Comparison of ENCODE assay signal across 22 cellular contexts in genomic region chr11:107733518-107733917, GRCh38. TPM values are rescaled to one million over a fixed set of nuclear protein-coding genes. Genes with fewer than 3 reads are reported as not detected.
A peak's percentile ranks its signal among the peaks of the same experiment; 100 is the strongest.
DNase-seq lines count a peak whose midpoint lies in the region; ATAC-seq, FAIRE-seq and TF ChIP-seq lines count a peak whose summit lies in the region.
"Had no signal": no experiment of that assay in that cellular context is flagged by ENCODE, and none has a peak within 500 bp of the region (broad histone marks: within the 10 kb centered on the region; RNA-seq: fewer than 3 reads in every experiment).

No MANE protein-coding gene starts in this region.

- intact Hi-C loops in GM12878 (cut with micrococcal nuclease; ENCODE audit: unreplicated experiment) = no loop called here
- intact Hi-C loops in testis (cut with DNase I; ENCODE audit: low total_unique reads) = no loop called here
- intact Hi-C loops in cardiac septum (cut with DNase I) = no loop called here

- H3K9me3 ChIP-seq in GM12878 (replicated peaks; ENCODE audit: control insufficient read depth, insufficient read depth, low read length) (no peaks in the 10 kb centered on the region), testis (no peaks in the 10 kb centered on the region)
- H3K9me3 ChIP-seq: ascending aorta, SJSA1 had no signal

- H3K4me3 ChIP-seq in GM12878 (no peak overlapping the region), testis (no peak overlapping the region)
- H3K4me3 ChIP-seq: ascending aorta, SJSA1 had no signal

- ATAC-seq in GM18517 (IDR thresholded peaks at IDR 0.05; ENCODE audit: unreplicated experiment) = peak; percentile 82
- ATAC-seq in GM19467 (IDR thresholded peaks at IDR 0.05; ENCODE audit: unreplicated experiment) = peak; percentile 66
- ATAC-seq in HG03175 (IDR thresholded peaks at IDR 0.05; ENCODE audit: unreplicated experiment) = peak; percentile 67
- ATAC-seq in GM12878 = peak; percentile 57
- ATAC-seq: foreskin keratinocyte, T-helper 17 cell had no signal

- no TSS peak for BruUV-seq in GM12878 (replicated peaks; lab: Mats Ljungman, UMichigan)

- H3K27ac ChIP-seq in GM12878 (ENCODE audit: control insufficient read depth, insufficient read depth) (no peak overlapping the region), testis (no peak overlapping the region)
- H3K27ac ChIP-seq: ascending aorta, foreskin keratinocyte, KMS-11, SJSA1 had no signal

- no peaks in the 10 kb centered on the region; a peak in 1 of 4 replicates for H3K27me3 ChIP-seq in GM12878 (replicated peaks in 1 of 2; ENCODE audit: control insufficient read depth in 2 of 2, insufficient read depth in 2 of 2, low read length in 1 of 2)
- H3K27me3 ChIP-seq in testis = no peaks in the 10 kb centered on the region
- H3K27me3 ChIP-seq: ascending aorta, SJSA1 had no signal

- TF ChIP-seq CTCF in GM12878 (IDR thresholded peaks at IDR 0.05 in 2 of 3, conservative IDR thresholded peaks at IDR 0.05 in 1 of 3; ENCODE audit: control insufficient read depth in 2 of 3, extremely low read depth in 1 of 3, insufficient read depth in 1 of 3, low read depth in 3 of 3, low read length in 3 of 3) = no peak
- TF ChIP-seq CTCF in testis (IDR thresholded peaks at IDR 0.05) = no peak

- no peak overlapping the region for H3K4me2 ChIP-seq in GM12878 (ENCODE audit: control insufficient read depth, insufficient read depth)
- H3K4me2 ChIP-seq: KMS-11 had no signal

- peak; percentile 8 for DNase-seq in GM12878 (ENCODE audit: low read depth, low spot score)
- DNase-seq in testis = no peak
- DNase-seq in COLO668 (lab: John Stamatoyannopoulos, UW; ENCODE audit: unreplicated experiment) = no peak
- no peak for DNase-seq in NCI-H2227 treated with DMSO at 0.1 percent for 48 hours (lab: John Stamatoyannopoulos, UW)
- no peak for DNase-seq in cardiac septum (ENCODE audit: low spot score)
- DNase-seq: activated CD4-positive, alpha-beta memory T cell treated with anti-CD3 and anti-CD28 coated beads for 36 hours; activated naive CD4-positive, alpha-beta T cell treated with Interleukin-2 at 50 U/mL for 16 hours; foreskin keratinocyte; NCI-H1048; NCI-H2107; NCI-H774; posterior cingulate gyrus; stimulated activated CD4-positive, alpha-beta T cell treated with anti-CD3 and anti-CD28 coated beads, Interleukin-2, amount 100 ng/mL, for 24 hours; T-helper 17 cell had no signal

- CTCF ChIA-PET in GM12878 (lab: Yijun Ruan, JAX) = interaction anchor here (0.9 to 3.9 kb wide), 4 partner anchors 8 to 37 kb away, joined by 3 to 37 read pairs (median 4); partner anchors contain the start of gene SLN

- no peak overlapping the region for H3K9ac ChIP-seq in GM12878 (ENCODE audit: control insufficient read depth, insufficient read depth, low read length)
- H3K9ac ChIP-seq: KMS-11 had no signal

- POLR2A ChIA-PET in GM12878 (lab: Charles Lee) = no interaction called here

- no peak for TF ChIP-seq POLR2A in GM12878 (IDR thresholded peaks at IDR 0.05; ENCODE audit: low read depth, low read length)
- no peak for TF ChIP-seq POLR2A in testis (IDR thresholded peaks at IDR 0.05)

- SMC1A ChIA-PET in GM12878 (lab: Charles Lee; ENCODE audit: uncharacterized antibody, unreplicated experiment) = interaction anchor here (0.7 to 2.0 kb wide), 6 partner anchors 11 to 166 kb away, joined by 3 to 8 read pairs (median 6); no protein-coding TSS in a partner anchor

- no peaks in the 10 kb centered on the region; the same call in 1 of the 2 replicates for H3K4me1 ChIP-seq in GM12878 (ENCODE audit: control insufficient read depth, insufficient read depth, low read length)
- H3K4me1 ChIP-seq in testis = no peaks in the 10 kb centered on the region
- H3K4me1 ChIP-seq: ascending aorta, foreskin keratinocyte, SJSA1 had no signal

- no peak overlapping the region for H2AFZ ChIP-seq in GM12878 (ENCODE audit: control insufficient read depth, low read depth, low read length)

- TF ChIP-seq EP300 in GM12878 (IDR thresholded peaks at IDR 0.05; ENCODE audit: borderline replicate concordance in 1 of 2, control insufficient read depth in 1 of 2, low read depth in 2 of 2, low read length in 2 of 2) = no peak

- 85% methylated on average over 3 of the region's 3 CpGs for WGBS in GM12878 (ENCODE audit: insufficient coverage, insufficient replicate concordance, low lambda C conversion rate, missing lambda C conversion rate)
- 72 to 74% methylated on average over 3 of the region's 3 CpGs for WGBS in testis, 2 donors

- FAIRE-seq in GM12878 (lab: Jason Lieb, UNC) = no peak

- H3K36me3 ChIP-seq in GM12878 (ENCODE audit: control insufficient read depth in 2 of 2, insufficient read depth in 2 of 2, low read length in 1 of 2) (no peaks in the 10 kb centered on the region), testis (ENCODE audit: low read depth, missing control alignments) (no peaks in the 10 kb centered on the region)
- H3K36me3 ChIP-seq: ascending aorta, SJSA1 had no signal

- TF ChIP-seq RAD21 in GM12878 (IDR thresholded peaks at IDR 0.05; ENCODE audit: insufficient read depth, low read depth, low read length) = no peak

- in situ Hi-C loops in GM12878 (cut with MboI) = no loop called here

- no peaks in the 10 kb centered on the region for H4K20me1 ChIP-seq in GM12878 (ENCODE audit: control insufficient read depth, insufficient read depth)

- RAD21 ChIA-PET in GM12878 (lab: Charles Lee; ENCODE audit: unreplicated experiment) = no interaction called here

- no peaks in the 10 kb centered on the region for H3K79me2 ChIP-seq in GM12878 (ENCODE audit: control insufficient read depth, insufficient read depth, low read length)

TF ChIP-seq in GM12878, 131 proteins besides CTCF, POLR2A, EP300 and RAD21 (continues in another document):
- TF ChIP-seq ATF7 (IDR thresholded peaks at IDR 0.05; ENCODE audit: low read depth) (peak; percentile 43; the same call in 1 of the 2 replicates), CBFB (IDR thresholded peaks at IDR 0.05; ENCODE audit: low read depth) (no peak), MTA2 (IDR thresholded peaks at IDR 0.05; ENCODE audit: low read depth) (peak; percentile 60)
- TF ChIP-seq, protein P1, sequence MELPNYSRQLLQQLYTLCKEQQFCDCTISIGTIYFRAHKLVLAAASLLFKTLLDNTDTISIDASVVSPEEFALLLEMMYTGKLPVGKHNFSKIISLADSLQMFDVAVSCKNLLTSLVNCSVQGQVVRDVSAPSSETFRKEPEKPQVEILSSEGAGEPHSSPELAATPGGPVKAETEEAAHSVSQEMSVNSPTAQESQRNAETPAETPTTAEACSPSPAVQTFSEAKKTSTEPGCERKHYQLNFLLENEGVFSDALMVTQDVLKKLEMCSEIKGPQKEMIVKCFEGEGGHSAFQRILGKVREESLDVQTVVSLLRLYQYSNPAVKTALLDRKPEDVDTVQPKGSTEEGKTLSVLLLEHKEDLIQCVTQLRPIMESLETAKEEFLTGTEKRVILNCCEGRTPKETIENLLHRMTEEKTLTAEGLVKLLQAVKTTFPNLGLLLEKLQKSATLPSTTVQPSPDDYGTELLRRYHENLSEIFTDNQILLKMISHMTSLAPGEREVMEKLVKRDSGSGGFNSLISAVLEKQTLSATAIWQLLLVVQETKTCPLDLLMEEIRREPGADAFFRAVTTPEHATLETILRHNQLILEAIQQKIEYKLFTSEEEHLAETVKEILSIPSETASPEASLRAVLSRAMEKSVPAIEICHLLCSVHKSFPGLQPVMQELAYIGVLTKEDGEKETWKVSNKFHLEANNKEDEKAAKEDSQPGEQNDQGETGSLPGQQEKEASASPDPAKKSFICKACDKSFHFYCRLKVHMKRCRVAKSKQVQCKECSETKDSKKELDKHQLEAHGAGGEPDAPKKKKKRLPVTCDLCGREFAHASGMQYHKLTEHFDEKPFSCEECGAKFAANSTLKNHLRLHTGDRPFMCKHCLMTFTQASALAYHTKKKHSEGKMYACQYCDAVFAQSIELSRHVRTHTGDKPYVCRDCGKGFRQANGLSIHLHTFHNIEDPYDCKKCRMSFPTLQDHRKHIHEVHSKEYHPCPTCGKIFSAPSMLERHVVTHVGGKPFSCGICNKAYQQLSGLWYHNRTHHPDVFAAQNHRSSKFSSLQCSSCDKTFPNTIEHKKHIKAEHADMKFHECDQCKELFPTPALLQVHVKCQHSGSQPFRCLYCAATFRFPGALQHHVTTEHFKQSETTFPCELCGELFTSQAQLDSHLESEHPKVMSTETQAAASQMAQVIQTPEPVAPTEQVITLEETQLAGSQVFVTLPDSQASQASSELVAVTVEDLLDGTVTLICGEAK (IDR thresholded peaks at IDR 0.05; ENCODE audit: borderline replicate concordance) = no peak

RNA-seq across cellular contexts. Expression of gene SLN, which starts 21.7 kb away (rescaled TPM):
- not detected in 2 replicates for total RNA-seq in GM12878 (2013; cell fraction: nucleolus; rRNA removed)
- not detected in 2 replicates for total RNA-seq in GM12878 (2014; rRNA removed)
- total RNA-seq in GM12878 (2014; rRNA removed; fragmentation: Illumina TruSeq; extraction: Trizol) = not detected in 2 replicates
- total RNA-seq in GM12878 (2021) = not detected in 2 replicates
- polyA plus RNA-seq in GM12878 (2011; ENCODE audit: low read depth) = not detected
- polyA plus RNA-seq in GM12878 (2011; rRNA removed) = not detected in 2 replicates
- polyA plus RNA-seq in GM12878 (2011; cell fraction: cytosol; rRNA removed) = 0.09 TPM in 1 of 2 replicates, not detected in the other
- not detected in 2 replicates for polyA plus RNA-seq in GM12878 (2011; cell fraction: nucleus; rRNA removed)
- polyA plus RNA-seq in GM12878 (2012) = not detected in 2 replicates
- not detected in 2 replicates for polyA plus RNA-seq in GM12878 (2014; fragmentation: Illumina TruSeq; extraction: Trizol)
- under 1 TPM in 1 of 2 experiments, not detected in 1; 0.39 TPM for polyA plus RNA-seq in GM12878 (2014; fragmentation: Nextera tagmentation; extraction: Ambion mirVana)
- polyA plus RNA-seq in GM12878 (2014; rRNA removed) = not detected in 2 replicates
- polyA plus RNA-seq in GM12878 (2016; fragmentation: Nextera tagmentation; extraction: Ambion mirVana) = not detected
- polyA minus RNA-seq in GM12878 (2011; rRNA and poly(A)+ RNA removed) = not detected in 2 replicates
- not detected in 2 replicates for polyA minus RNA-seq in GM12878 (2011; cell fraction: cytosol; rRNA and poly(A)+ RNA removed)
- not detected in 2 replicates for polyA minus RNA-seq in GM12878 (2011; cell fraction: nucleus; rRNA and poly(A)+ RNA removed)
- not detected for total RNA-seq in testis
- 31.6 TPM for polyA plus RNA-seq in testis (ENCODE audit: insufficient read depth, low read depth, low replicate concordance)
- 19.0 TPM for total RNA-seq in cardiac septum
- total RNA-seq: activated CD4-positive, alpha-beta memory T cell treated with anti-CD3 and anti-CD28 coated beads for 36 hours; ascending aorta; foreskin keratinocyte; HT-29; mesenteric fat pad; SJSA1; T-helper 17 cell had no signal
- polyA plus RNA-seq: foreskin keratinocyte had no signal

Comparison
In these comparisons a context has a peak if more than half of its experiments do, and no peak if none do; other contexts are left out.
1. RNA of gene SLN, which starts 21.7 kb away (total RNA-seq): 19.0 TPM in cardiac septum (single experiment); not detected in testis and not detected in GM12878; every median in the first group is over 10 times any median in the second.
2. Peak in every context shown above with its lines, with median percentiles within 50 percentile points of each other: ATAC-seq.